Comparison of ENCODE assay signal across 8 cellular contexts in genomic region chr1:36134805-36135339, GRCh38.
A peak's percentile ranks its signal among the peaks of the same experiment; 100 is the strongest.
DNase-seq lines count a peak whose midpoint lies in the region; ATAC-seq lines count a peak whose summit lies in the region.

No MANE protein-coding gene starts in this region.

- peaks cover 2% of the 10 kb centered on the region for H3K36me3 Mint-ChIP-seq in activated naive CD4-positive, alpha-beta T cell treated with anti-CD3 and anti-CD28 coated beads, Interleukin-2, amount 50 U/mL, for 24 hours

- peaks cover 10% of the 10 kb centered on the region for H3K4me1 Mint-ChIP-seq in activated naive CD4-positive, alpha-beta T cell treated with anti-CD3 and anti-CD28 coated beads, Interleukin-2, amount 50 U/mL, for 24 hours

- H3K4me3 Mint-ChIP-seq in activated naive CD4-positive, alpha-beta T cell treated with anti-CD3 and anti-CD28 coated beads, Interleukin-2, amount 50 U/mL, for 24 hours: no peak overlapping the region

- DNase-seq in activated T-cell treated with anti-CD3 and anti-CD28 coated beads, Interleukin-2, amount 50 U/mL, for 1 hour: peak; percentile 41
- DNase-seq in activated T-cell treated with anti-CD3 and anti-CD28 coated beads for 4 hours (no peak), NCI-H1930 (lab: John Stamatoyannopoulos, UW) (peak; percentile 6 to 25), head of caudate nucleus (peak in 37 of 42 donors; percentile 31 to 88 (median 64)), pons (ENCODE audit: low spot score) (peak; percentile 67)

- H3K27me3 Mint-ChIP-seq in activated naive CD4-positive, alpha-beta T cell treated with anti-CD3 and anti-CD28 coated beads, Interleukin-2, amount 50 U/mL, for 24 hours: no peaks in the 10 kb centered on the region

- intact Hi-C loops in head of caudate nucleus (cut with DNase I): loop anchor here (5.0 kb wide), 1 partner anchor 38 kb away; no protein-coding TSS in a partner anchor

- ATAC-seq in HG02678 (IDR thresholded peaks at IDR 0.05; ENCODE audit: unreplicated experiment): no peak
- ATAC-seq in HG02970 (IDR thresholded peaks at IDR 0.05; ENCODE audit: low FRiP score, unreplicated experiment): no peak

- no peaks in the 10 kb centered on the region for H3K9me3 Mint-ChIP-seq in activated naive CD4-positive, alpha-beta T cell treated with anti-CD3 and anti-CD28 coated beads, Interleukin-2, amount 50 U/mL, for 24 hours

- H3K27ac Mint-ChIP-seq in activated naive CD4-positive, alpha-beta T cell treated with anti-CD3 and anti-CD28 coated beads, Interleukin-2, amount 50 U/mL, for 24 hours: peak overlapping the region; percentile 24
